ENCODE assay signal across 8 cellular contexts in genomic region chr18:57434536-57435494, GRCh38. TPM values are rescaled to one million over a fixed set of nuclear protein-coding genes. Genes with fewer than 3 reads are reported as not detected.
DNase-seq lines count a peak whose midpoint lies in the region; ATAC-seq and TF ChIP-seq lines count a peak whose summit lies in the region.

ONECUT2 (plus strand) TSS chr18:57435374; CDS start chr18:57435717, 343 bp downstream.

- no peak for TF ChIP-seq CTCF in GM12865 (IDR thresholded peaks at IDR 0.05; ENCODE audit: insufficient read depth, low read depth, low read length, missing control alignments)
- no peak for TF ChIP-seq CTCF in lung (IDR thresholded peaks at IDR 0.05; ENCODE audit: control extremely low read depth, extremely low read depth)

- H3K9me3 ChIP-seq in lung (ENCODE audit: control insufficient read depth in 2 of 2, insufficient read depth in 1 of 2, low read length in 1 of 2) = peaks cover 0 to 15% of the 10 kb centered on the region in 2 donors

- CTCF ChIA-PET in activated CD4-positive, alpha-beta memory T cell treated with anti-CD3 and anti-CD28 coated beads, Interleukin-2, amount 10 ng/mL, durations not matched to agents 7 days and 5 days (lab: Charles Lee) = no interaction called here

- H3K36me3 Mint-ChIP-seq in activated CD4-positive, alpha-beta memory T cell treated with anti-CD3 and anti-CD28 coated beads, Interleukin-2, amount 10 ng/mL, durations not matched to agents 7 days and 5 days (ENCODE audit: low read depth) = peaks cover 21% of the 10 kb centered on the region

- H3K27ac Mint-ChIP-seq in activated CD4-positive, alpha-beta memory T cell treated with anti-CD3 and anti-CD28 coated beads, Interleukin-2, amount 10 ng/mL, durations not matched to agents 7 days and 5 days = no peak within 1 kb of the TSS

- no peaks in the 10 kb centered on the region for H3K9me3 Mint-ChIP-seq in activated CD4-positive, alpha-beta memory T cell treated with anti-CD3 and anti-CD28 coated beads, Interleukin-2, amount 10 ng/mL, durations not matched to agents 7 days and 5 days

- DNase-seq in GM12865 (ENCODE audit: low read depth) (peak; percentile 74), NCI-H748 (lab: John Stamatoyannopoulos, UW; ENCODE audit: unreplicated experiment) (peak; percentile 98), lung (ENCODE audit: low spot score) (peak; percentile 92), GF-D8 (lab: John Stamatoyannopoulos, UW) (no peak)
- peak; percentile 57 for DNase-seq in activated CD4-positive, alpha-beta memory T cell treated with anti-CD3 and anti-CD28 coated beads, Interleukin-2, amount 10 ng/mL, durations not matched to agents 7 days and 5 days
- DNase-seq in effector CD4-positive, alpha-beta T cell = peak; percentile 21
- DNase-seq in stimulated activated CD4-positive, alpha-beta T cell treated with anti-CD3 and anti-CD28 coated beads, Interleukin-4, amount 100 ng/mL, for 4 hours = peak; percentile 51 to 52

- H3K4me3 Mint-ChIP-seq in activated CD4-positive, alpha-beta memory T cell treated with anti-CD3 and anti-CD28 coated beads, Interleukin-2, amount 10 ng/mL, durations not matched to agents 7 days and 5 days = peak within 1 kb of the TSS; percentile 35

- H3K36me3 ChIP-seq in lung (ENCODE audit: control insufficient read depth in 2 of 2, insufficient read depth in 2 of 2, low read length in 2 of 2) = no peaks in the 10 kb centered on the region

- H3K4me3 ChIP-seq in GM12865 (ENCODE audit: low read depth, low read length) = peak within 1 kb of the TSS; percentile 8; the same call in 1 of the 2 replicates
- peak within 1 kb of the TSS; percentile 26 for H3K4me3 ChIP-seq in lung

- peak; percentile 87 for ATAC-seq in HG03354 (IDR thresholded peaks at IDR 0.05; ENCODE audit: poor library complexity, severe bottlenecking, unreplicated experiment)
- peak; percentile 95 for ATAC-seq in lung (ENCODE audit: insufficient read depth, low FRiP score)

- POLR2A ChIA-PET in activated CD4-positive, alpha-beta memory T cell treated with anti-CD3 and anti-CD28 coated beads, Interleukin-2, amount 10 ng/mL, durations not matched to agents 7 days and 5 days (lab: Charles Lee) = no interaction called here

- WGBS in lung, 2 donors = 1% methylated on average over 62 to 69 of the region's 69 CpGs

- peaks cover 16% of the 10 kb centered on the region for H3K27me3 ChIP-seq in lung (ENCODE audit: control insufficient read depth, insufficient read depth)

- H3K27ac ChIP-seq in lung (ENCODE audit: low read depth in 1 of 2, low read length in 1 of 2) = no peak within 1 kb of the TSS

- H3K27me3 Mint-ChIP-seq in activated CD4-positive, alpha-beta memory T cell treated with anti-CD3 and anti-CD28 coated beads, Interleukin-2, amount 10 ng/mL, durations not matched to agents 7 days and 5 days = peaks cover 85% of the 10 kb centered on the region

- H3K4me1 ChIP-seq in lung (ENCODE audit: control insufficient read depth in 2 of 2, insufficient read depth in 2 of 2, low read length in 2 of 2) = peaks cover 4 to 33% of the 10 kb centered on the region in 2 donors

- peaks cover 27% of the 10 kb centered on the region for H3K4me1 Mint-ChIP-seq in activated CD4-positive, alpha-beta memory T cell treated with anti-CD3 and anti-CD28 coated beads, Interleukin-2, amount 10 ng/mL, durations not matched to agents 7 days and 5 days

RNA-seq across cellular contexts. Expression of gene ONECUT2, which starts in this region (rescaled TPM):
- not detected for total RNA-seq in activated CD4-positive, alpha-beta memory T cell treated with anti-CD3 and anti-CD28 coated beads, Interleukin-2, amount 10 ng/mL, durations not matched to agents 7 days and 5 days
- total RNA-seq in lung = under 1 TPM in 1 of 2 donors, not detected in 1; 0.06 TPM
- polyA plus RNA-seq in lung = under 1 TPM; 0.01 to 0.02 TPM

Comparison
In these comparisons a context has a peak if more than half of its experiments do, and no peak if none do; other contexts are left out.
1. Peak in DNase-seq in activated CD4-positive, alpha-beta memory T cell treated with anti-CD3 and anti-CD28 coated beads, Interleukin-2, amount 10 ng/mL, durations not matched to agents 7 days and 5 days; RNA of the gene not detected or under 1 TPM.
2. Peak in DNase-seq, ATAC-seq and H3K4me3 ChIP-seq in lung; RNA of the gene not detected or under 1 TPM.